In the genomic region with DNA sequence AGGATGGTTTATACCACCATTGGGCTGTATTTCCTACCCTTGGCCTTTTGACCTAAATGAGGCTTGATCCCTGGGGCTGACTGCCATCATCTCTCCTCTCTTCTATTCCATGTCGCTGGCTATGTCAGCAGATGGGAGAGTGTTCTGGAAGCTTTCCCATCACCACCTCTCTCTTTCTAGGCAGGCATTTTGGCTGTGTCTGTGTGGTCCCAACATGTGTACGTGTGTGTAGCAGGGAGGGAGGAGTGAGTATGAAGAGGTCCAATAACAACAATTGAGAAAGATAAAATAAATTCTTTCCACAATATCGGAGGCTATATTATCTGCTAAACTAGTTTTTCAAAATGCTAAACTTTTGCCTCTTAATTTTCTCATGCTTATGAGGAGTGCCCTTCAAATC, we compare ENCODE assay signal across 16 cellular contexts. TPM values are rescaled to one million over a fixed set of nuclear protein-coding genes. Genes with fewer than 3 reads are reported as not detected.
DNase-seq lines count a peak whose midpoint lies in the region; ATAC-seq and TF ChIP-seq lines count a peak whose summit lies in the region.
"Had no signal": no experiment of that assay in that cellular context is flagged by ENCODE, and none has a peak within 500 bp of the region (broad histone marks: within the 10 kb centered on the region; RNA-seq: fewer than 3 reads in every experiment).

No MANE protein-coding gene starts in this region.

- H3K4me3 Mint-ChIP-seq in mesothelial cell of epicardium: no peak overlapping the region
- H3K4me3 Mint-ChIP-seq: CD4-positive, alpha-beta T cell; H9 had no signal

- H3K9me3 ChIP-seq in heart left ventricle (peaks cover 0 to 3% (median 0%) of the 10 kb centered on the region in 12 donors), left ventricle myocardium inferior (replicated peaks) (no peaks in the 10 kb centered on the region), testis (no peaks in the 10 kb centered on the region)
- H3K9me3 ChIP-seq: Caco-2 had no signal

- peaks cover 29% of the 10 kb centered on the region for H3K4me1 Mint-ChIP-seq in mesothelial cell of epicardium

- TF ChIP-seq CTCF in heart left ventricle (IDR thresholded peaks at IDR 0.05): no peak
- TF ChIP-seq CTCF in left ventricle myocardium inferior (IDR thresholded peaks at IDR 0.05; ENCODE audit: borderline replicate concordance): no peak
- no peak for TF ChIP-seq CTCF in mesothelial cell of epicardium (IDR thresholded peaks at IDR 0.05; ENCODE audit: unreplicated experiment)
- no peak for TF ChIP-seq CTCF in testis (IDR thresholded peaks at IDR 0.05)

- TF ChIP-seq POLR2A in heart left ventricle (IDR thresholded peaks at IDR 0.05) (no peak), testis (IDR thresholded peaks at IDR 0.05) (no peak)

- ATAC-seq in heart left ventricle (peak in 3 of 4 donors; percentile 52), GM18858 (IDR thresholded peaks at IDR 0.05; ENCODE audit: unreplicated experiment) (no peak)

- peak overlapping the region in 3 of 12 donors; percentile 20 to 47 (median 34) for H3K27ac ChIP-seq in heart left ventricle
- H3K27ac ChIP-seq in left ventricle myocardium inferior (replicated peaks): peak overlapping the region; percentile 39
- peak overlapping the region; percentile 42 to 61 for H3K27ac ChIP-seq in testis
- H3K27ac ChIP-seq: C4-2B had no signal

- 12 to 24% (median 21%) methylated on average over 3 of the region's 3 CpGs for WGBS in heart left ventricle, 4 donors
- WGBS in testis, 2 donors: 9 to 15% methylated on average over 3 of the region's 3 CpGs

- no peaks in the 10 kb centered on the region for H3K27me3 Mint-ChIP-seq in mesothelial cell of epicardium (ENCODE audit: low read depth)

- H3K36me3 Mint-ChIP-seq in mesothelial cell of epicardium: peaks cover 7% of the 10 kb centered on the region

- H3K36me3 ChIP-seq in heart left ventricle (no peaks in the 10 kb centered on the region), left ventricle myocardium inferior (no peaks in the 10 kb centered on the region), testis (ENCODE audit: low read depth, missing control alignments) (no peaks in the 10 kb centered on the region)

- no peak overlapping the region for H3K4me3 ChIP-seq in heart left ventricle
- no peak overlapping the region for H3K4me3 ChIP-seq in left ventricle myocardium inferior
- H3K4me3 ChIP-seq in testis: no peak overlapping the region

- DNase-seq in heart left ventricle: no peak
- no peak for DNase-seq in left ventricle myocardium inferior
- no peak for DNase-seq in mesothelial cell of epicardium (ENCODE audit: low spot score in 2 of 2, unreplicated experiment in 2 of 2)
- peak; percentile 26 for DNase-seq in testis
- DNase-seq in NCI-H69 (lab: John Stamatoyannopoulos, UW): no peak
- no peak for DNase-seq in AG20443 (ENCODE audit: low spot score)
- DNase-seq: ACHN; AML-193; Caco-2; CD4-positive, alpha-beta T cell; DMS79; GDM1; H9; IMR-90 had no signal

- peaks cover 0 to 23% (median 7%) of the 10 kb centered on the region in 12 donors for H3K4me1 ChIP-seq in heart left ventricle
- peaks cover 20% of the 10 kb centered on the region for H3K4me1 ChIP-seq in left ventricle myocardium inferior
- peaks cover 7% of the 10 kb centered on the region for H3K4me1 ChIP-seq in testis

- peak overlapping the region; percentile 35 for H3K27ac Mint-ChIP-seq in mesothelial cell of epicardium
- H3K27ac Mint-ChIP-seq: CD4-positive, alpha-beta T cell had no signal

- H3K9me3 Mint-ChIP-seq in mesothelial cell of epicardium: no peaks in the 10 kb centered on the region
- H3K9me3 Mint-ChIP-seq: CD4-positive, alpha-beta T cell; H9 had no signal

- intact Hi-C loops in heart left ventricle (cut with DNase I): no loop called here
- intact Hi-C loops in left ventricle myocardium inferior (cut with micrococcal nuclease): no loop called here
- intact Hi-C loops in testis (cut with DNase I; ENCODE audit: low total_unique reads): no loop called here

- H3K27me3 ChIP-seq in heart left ventricle: no peaks in the 10 kb centered on the region
- H3K27me3 ChIP-seq in left ventricle myocardium inferior (ENCODE audit: low read depth): peaks cover 7% of the 10 kb centered on the region
- H3K27me3 ChIP-seq in testis: no peaks in the 10 kb centered on the region

RNA-seq across cellular contexts. Expression of gene CGNL1, which starts 34.1 kb away (rescaled TPM):
- total RNA-seq in heart left ventricle: 10 to 100 TPM; 16.9 to 40.0 (median 23.7) TPM
- polyA plus RNA-seq in heart left ventricle: 1 to 10 TPM; 3.8 to 4.9 TPM
- 31.9 TPM for total RNA-seq in left ventricle myocardium inferior
- total RNA-seq in mesothelial cell of epicardium: 34.1 to 36.4 TPM (median 35.7 TPM) in 3 replicates
- total RNA-seq in testis: 10 to 100 TPM; 29.2 to 40.2 TPM
- 21.0 TPM for polyA plus RNA-seq in testis (ENCODE audit: insufficient read depth, low read depth, low replicate concordance)
- total RNA-seq: CD4-positive, alpha-beta T cell had no signal
